In genomic region chr5:57753446-57753845, GRCh38 we compare ENCODE assay signal across 25 cellular contexts.
"Had no signal": no experiment of that assay in that cellular context is flagged by ENCODE, and none has a peak within 500 bp of the region (broad histone marks: within the 10 kb centered on the region; RNA-seq: fewer than 3 reads in every experiment).

No MANE protein-coding gene starts in this region.

- ATAC-seq: activated CD4-positive, alpha-beta T cell treated with anti-CD3 and anti-CD28 coated beads for 36 hours; activated CD8-positive, alpha-beta memory T cell treated with anti-CD3 and anti-CD28 coated beads, Interleukin-2, amount 10 ng/mL, durations not matched to agents 7 days and 5 days; activated CD8-positive, alpha-beta T cell treated with anti-CD3 and anti-CD28 coated beads, Interleukin-2, amount 10 ng/mL, durations not matched to agents 7 days and 5 days; activated naive CD4-positive, alpha-beta T cell treated with anti-CD3 and anti-CD28 coated beads, Interleukin-2, amount 50 U/mL, for 72 hours; left colon; naive thymus-derived CD4-positive, alpha-beta T cell; right cardiac atrium; T-cell had no signal

- H3K4me3 Mint-ChIP-seq: activated CD4-positive, alpha-beta T cell treated with anti-CD3 and anti-CD28 coated beads for 36 hours; activated CD8-positive, alpha-beta memory T cell treated with anti-CD3 and anti-CD28 coated beads, Interleukin-2, amount 10 ng/mL, durations not matched to agents 7 days and 5 days; activated CD8-positive, alpha-beta T cell treated with anti-CD3 and anti-CD28 coated beads, Interleukin-2, amount 10 ng/mL, durations not matched to agents 7 days and 5 days; memory B cell; naive thymus-derived CD4-positive, alpha-beta T cell; neural crest cell; stimulated activated naive CD8-positive, alpha-beta T cell treated with anti-CD3 and anti-CD28 coated beads, Interleukin-15, Interleukin-2, amounts not matched to agents 100 ng/mL and 50 ng/mL, for 24 hours; T-cell; type B pancreatic cell had no signal

- H3K9me3 Mint-ChIP-seq: activated naive CD4-positive, alpha-beta T cell treated with anti-CD3 and anti-CD28 coated beads, Interleukin-2, amount 50 U/mL, for 72 hours; activated T-helper 2 cell treated with anti-CD3 and anti-CD28 coated beads, Interferon-gamma antibody, Interleukin-2, Interleukin-4, amounts not matched to agents 10 μg/mL and 5 μg/mL and 100 μg/mL, durations not matched to agents 14 hours and 24 hours and 36 hours; memory B cell; neural crest cell; T-cell had no signal

- H3K27ac ChIP-seq: parathyroid adenoma, spleen, uterus had no signal

- H3K4me1 Mint-ChIP-seq: activated CD8-positive, alpha-beta memory T cell treated with anti-CD3 and anti-CD28 coated beads, Interleukin-2, amount 10 ng/mL, durations not matched to agents 7 days and 5 days; memory B cell; naive thymus-derived CD4-positive, alpha-beta T cell; neural crest cell; T-cell had no signal

- H3K36me3 ChIP-seq: spleen, uterus had no signal

- H3K36me3 Mint-ChIP-seq: activated CD8-positive, alpha-beta memory T cell treated with anti-CD3 and anti-CD28 coated beads, Interleukin-2, amount 10 ng/mL, durations not matched to agents 7 days and 5 days; activated naive CD4-positive, alpha-beta T cell treated with anti-CD3 and anti-CD28 coated beads, Interleukin-2, amount 50 U/mL, for 72 hours; memory B cell; naive thymus-derived CD4-positive, alpha-beta T cell; T-cell; type B pancreatic cell had no signal

- H3K27ac Mint-ChIP-seq: activated CD4-positive, alpha-beta T cell treated with anti-CD3 and anti-CD28 coated beads for 36 hours; activated CD8-positive, alpha-beta memory T cell treated with anti-CD3 and anti-CD28 coated beads, Interleukin-2, amount 10 ng/mL, durations not matched to agents 7 days and 5 days; activated CD8-positive, alpha-beta T cell treated with anti-CD3 and anti-CD28 coated beads, Interleukin-2, amount 10 ng/mL, durations not matched to agents 7 days and 5 days; activated naive CD4-positive, alpha-beta T cell treated with anti-CD3 and anti-CD28 coated beads, Interleukin-2, amount 50 U/mL, for 72 hours; activated T-helper 2 cell treated with anti-CD3 and anti-CD28 coated beads, Interferon-gamma antibody, Interleukin-2, Interleukin-4, amounts not matched to agents 10 μg/mL and 5 μg/mL and 100 μg/mL, durations not matched to agents 14 hours and 24 hours and 36 hours; memory B cell; naive thymus-derived CD4-positive, alpha-beta T cell; stimulated activated naive CD8-positive, alpha-beta T cell treated with anti-CD3 and anti-CD28 coated beads, Interleukin-15, Interleukin-2, amounts not matched to agents 100 ng/mL and 50 ng/mL, for 24 hours; T-cell; type B pancreatic cell had no signal

- H3K27me3 Mint-ChIP-seq: memory B cell, type B pancreatic cell had no signal

- H3K27me3 ChIP-seq: spleen, uterus had no signal

- H3K4me3 ChIP-seq: spleen, uterus had no signal

- H3K4me1 ChIP-seq: parathyroid adenoma, spleen, uterus had no signal

- DNase-seq: activated CD4-positive, alpha-beta T cell treated with anti-CD3 and anti-CD28 coated beads for 36 hours; activated CD4-positive, CD25-positive, alpha-beta regulatory T cell; activated CD8-positive, alpha-beta memory T cell treated with anti-CD3 and anti-CD28 coated beads, Interleukin-2, amount 10 ng/mL, durations not matched to agents 7 days and 5 days; activated CD8-positive, alpha-beta T cell treated with anti-CD3 and anti-CD28 coated beads, Interleukin-2, amount 10 ng/mL, durations not matched to agents 7 days and 5 days; activated T-cell treated with anti-CD3 and anti-CD28 coated beads, Interleukin-2, amount 50 U/mL, for 48 hours; dermis blood vessel endothelial cell; effector CD4-positive, alpha-beta T cell; head of caudate nucleus; hippocampal formation; kidney; left colon; midbrain; naive thymus-derived CD4-positive, alpha-beta T cell; nucleus accumbens; right cardiac atrium; spleen; T-cell; uterus had no signal

- H3K9me3 ChIP-seq: spleen, uterus had no signal
